ENCODE assay signal across 8 cellular contexts in the genomic region with DNA sequence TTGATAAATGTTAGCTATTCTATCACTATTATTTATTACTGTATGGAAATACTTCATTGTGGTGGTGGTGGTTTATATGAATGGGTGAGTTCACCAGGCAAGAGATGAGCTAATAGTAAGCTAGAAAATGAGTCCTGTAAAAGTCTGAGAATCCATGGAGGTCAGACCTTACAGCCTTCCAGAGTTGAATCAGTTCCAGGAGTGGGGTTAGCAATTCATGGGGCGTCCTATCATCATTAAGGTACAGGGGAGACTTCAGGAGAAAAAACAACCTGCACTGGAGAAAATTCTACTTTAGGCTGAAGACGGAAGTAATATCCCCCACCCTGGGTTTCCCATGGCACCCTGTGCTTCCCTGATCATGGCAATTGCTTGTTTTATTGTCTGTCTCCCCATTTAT. TPM values are rescaled to one million over a fixed set of nuclear protein-coding genes. Genes with fewer than 3 reads are reported as not detected.
"Had no signal": no experiment of that assay in that cellular context is flagged by ENCODE, and none has a peak within 500 bp of the region (broad histone marks: within the 10 kb centered on the region; RNA-seq: fewer than 3 reads in every experiment).

No MANE protein-coding gene starts in this region.

- H3K27ac ChIP-seq: HL-60, KMS-11 had no signal

- H3K27ac Mint-ChIP-seq: IgD-negative memory B cell had no signal

- H3K4me2 ChIP-seq: KMS-11 had no signal

- ATAC-seq: HepG2 had no signal

- DNase-seq: IMR-90, KBM-7, KG1 had no signal

- FAIRE-seq: HepG2, HTR-8/SVneo had no signal

- H3K9ac ChIP-seq: KMS-11 had no signal

- H3K4me3 Mint-ChIP-seq: IgD-negative memory B cell had no signal

- H3K4me1 Mint-ChIP-seq: IgD-negative memory B cell had no signal

RNA-seq across cellular contexts. Expression of a gene that starts 6.5 kb away (rescaled TPM):
- total RNA-seq: IMR-90 had no signal
- polyA plus RNA-seq: IgD-negative memory B cell, IMR-90 had no signal
